17 cellular contexts compared by ENCODE assay signal in the genomic region with DNA sequence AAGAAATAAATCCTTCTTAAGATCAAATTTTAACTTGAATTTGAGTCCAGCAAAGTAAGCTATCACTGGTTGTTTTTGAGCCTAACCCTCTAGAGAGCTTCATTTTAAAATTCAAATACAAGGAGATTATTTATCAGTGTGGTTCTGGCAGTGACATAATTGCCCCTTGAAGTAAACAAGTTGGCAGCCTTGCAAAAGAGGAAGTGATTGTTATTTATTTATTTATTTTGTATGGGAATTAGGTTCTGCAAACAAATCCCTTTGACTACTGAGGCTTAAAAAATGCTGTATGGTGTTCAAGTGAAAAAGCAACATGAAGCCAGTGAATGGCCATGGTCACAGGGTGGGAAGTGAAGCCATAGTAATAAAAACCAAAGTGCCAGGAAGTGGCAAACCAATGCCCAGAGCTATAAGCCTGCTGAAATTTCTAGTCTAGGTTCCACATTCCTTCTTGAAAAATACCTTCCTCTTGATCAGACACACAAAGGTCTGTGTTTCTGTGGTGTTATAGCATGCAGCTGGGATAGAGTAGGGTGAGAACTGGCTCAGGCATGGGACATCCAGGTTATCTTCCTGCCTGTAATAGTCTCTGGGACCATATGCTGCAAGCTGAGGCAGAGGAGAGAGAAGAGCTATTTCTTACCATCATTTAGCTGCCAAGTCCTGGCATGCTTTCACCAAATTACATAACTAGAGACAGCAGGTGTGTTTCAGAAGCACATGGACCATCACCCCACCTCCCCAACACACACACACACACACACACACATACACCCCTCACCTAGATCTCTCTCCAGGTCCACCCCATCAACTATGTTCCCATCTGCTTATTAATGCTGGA. TPM values are rescaled to one million over a fixed set of nuclear protein-coding genes. Genes with fewer than 3 reads are reported as not detected.
DNase-seq lines count a peak whose midpoint lies in the region; ATAC-seq and TF ChIP-seq lines count a peak whose summit lies in the region.
"Had no signal": no experiment of that assay in that cellular context is flagged by ENCODE, and none has a peak within 500 bp of the region (broad histone marks: within the 10 kb centered on the region; RNA-seq: fewer than 3 reads in every experiment).

No MANE protein-coding gene starts in this region.

- no peaks in the 10 kb centered on the region for H3K9me3 Mint-ChIP-seq in activated CD4-positive, alpha-beta memory T cell treated with anti-CD3 and anti-CD28 coated beads for 36 hours
- H3K9me3 Mint-ChIP-seq: activated T-helper 2 cell treated with anti-CD3 and anti-CD28 coated beads, Interferon-gamma antibody, Interleukin-2, Interleukin-4, amounts not matched to agents 10 μg/mL and 5 μg/mL and 100 μg/mL, durations not matched to agents 14 hours and 24 hours and 36 hours; T-cell; WTC11 had no signal

- H3K27me3 ChIP-seq in dorsolateral prefrontal cortex, result peaks cover 0 to 57% (median 7%) of the 10 kb centered on the region in 45 donors

- no peak overlapping the region for H3K27ac Mint-ChIP-seq in activated CD4-positive, alpha-beta memory T cell treated with anti-CD3 and anti-CD28 coated beads for 36 hours
- H3K27ac Mint-ChIP-seq: activated T-helper 2 cell treated with anti-CD3 and anti-CD28 coated beads, Interferon-gamma antibody, Interleukin-2, Interleukin-4, amounts not matched to agents 10 μg/mL and 5 μg/mL and 100 μg/mL, durations not matched to agents 14 hours and 24 hours and 36 hours; T-cell; WTC11 had no signal

- CTCF ChIA-PET in activated CD4-positive, alpha-beta memory T cell treated with anti-CD3 and anti-CD28 coated beads for 36 hours (lab: Charles Lee), result no interaction called here

- POLR2A ChIA-PET in activated CD4-positive, alpha-beta memory T cell treated with anti-CD3 and anti-CD28 coated beads for 36 hours (lab: Charles Lee), result no interaction called here

- TF ChIP-seq CTCF in dorsolateral prefrontal cortex (IDR thresholded peaks at IDR 0.05 in 54 of 56, conservative IDR thresholded peaks at IDR 0.05 in 2 of 56; ENCODE audit: low read depth in 1 of 56, partially characterized antibody in 56 of 56), result no peak

- DNase-seq in CD1c-positive myeloid dendritic cell (ENCODE audit: extremely low spot score) (peak; percentile 14), GDM1 (lab: John Stamatoyannopoulos, UW) (peak; percentile 2), NCI-H2171 (lab: John Stamatoyannopoulos, UW) (peak; percentile 62), dorsolateral prefrontal cortex (peak in 1 of 10 donors; percentile 79), middle frontal gyrus (ENCODE audit: extremely low spot score, low spot score) (no peak)
- no peak for DNase-seq in activated CD4-positive, alpha-beta memory T cell treated with anti-CD3 and anti-CD28 coated beads for 36 hours
- DNase-seq: IMR-90; mucosa of descending colon; NCI-H1436 treated with DMSO at 0.1 percent for 48 hours; NCI-H82; stimulated activated CD4-positive, alpha-beta T cell treated with anti-CD3 and anti-CD28 coated beads, Interleukin-4, amount 100 ng/mL, for 1 hour; T-cell had no signal

- intact Hi-C loops in dorsolateral prefrontal cortex (cut with DNase I), result no loop called here
- intact Hi-C loops in activated CD4-positive, alpha-beta memory T cell treated with anti-CD3 and anti-CD28 coated beads for 36 hours (cut with micrococcal nuclease), result no loop called here

- ATAC-seq in HG03571 (IDR thresholded peaks at IDR 0.05; ENCODE audit: unreplicated experiment), result no peak
- ATAC-seq: mucosa of descending colon, T-cell, WTC11 had no signal

- H3K27ac ChIP-seq in dorsolateral prefrontal cortex, result peak overlapping the region in 38 of 59 donors; percentile 1 to 71 (median 48)
- H3K27ac ChIP-seq: thoracic aorta had no signal

- no peak overlapping the region for H3K4me3 ChIP-seq in dorsolateral prefrontal cortex
- H3K4me3 ChIP-seq: mucosa of descending colon, thoracic aorta had no signal

- H3K4me3 Mint-ChIP-seq in activated CD4-positive, alpha-beta memory T cell treated with anti-CD3 and anti-CD28 coated beads for 36 hours, result no peak overlapping the region
- H3K4me3 Mint-ChIP-seq: T-cell, WTC11 had no signal

- no peaks in the 10 kb centered on the region for H3K27me3 Mint-ChIP-seq in activated CD4-positive, alpha-beta memory T cell treated with anti-CD3 and anti-CD28 coated beads for 36 hours

- H3K4me1 Mint-ChIP-seq in activated CD4-positive, alpha-beta memory T cell treated with anti-CD3 and anti-CD28 coated beads for 36 hours (ENCODE audit: low read depth), result no peaks in the 10 kb centered on the region
- H3K4me1 Mint-ChIP-seq: T-cell, WTC11 had no signal

- H3K36me3 Mint-ChIP-seq in activated CD4-positive, alpha-beta memory T cell treated with anti-CD3 and anti-CD28 coated beads for 36 hours, result no peaks in the 10 kb centered on the region
- H3K36me3 Mint-ChIP-seq: T-cell, WTC11 had no signal

RNA-seq across cellular contexts. Expression of gene TSPAN7, which starts 47.1 kb away (rescaled TPM):
- 100 to 1,000 TPM; 204 to 737 (median 578) TPM for total RNA-seq in dorsolateral prefrontal cortex
- under 1 TPM; 0.69 to 0.73 TPM for total RNA-seq in activated CD4-positive, alpha-beta memory T cell treated with anti-CD3 and anti-CD28 coated beads for 36 hours
- total RNA-seq: activated T-helper 2 cell treated with anti-CD3 and anti-CD28 coated beads, Interferon-gamma antibody, Interleukin-2, Interleukin-4, amounts not matched to agents 10 μg/mL and 5 μg/mL and 100 μg/mL, durations not matched to agents 14 hours and 24 hours and 36 hours; chondrocyte; IMR-90 had no signal

Comparison
In these comparisons a context has a peak if more than half of its experiments do, and no peak if none do; other contexts are left out.
1. DNase-seq: peak in CD1c-positive myeloid dendritic cell (single experiment), GDM1 (single experiment) and NCI-H2171 (single experiment); none in activated CD4-positive, alpha-beta memory T cell treated with anti-CD3 and anti-CD28 coated beads for 36 hours (single experiment) and middle frontal gyrus (single experiment).
2. RNA of gene TSPAN7, which starts 47.1 kb away (total RNA-seq): 204 to 737 TPM in dorsolateral prefrontal cortex; 0.69 to 0.73 TPM in activated CD4-positive, alpha-beta memory T cell treated with anti-CD3 and anti-CD28 coated beads for 36 hours; every median in the first group is over 100 times any median in the second.